ENCODE assay signal across 19 cellular contexts in genomic region chr1:61174060-61174788, GRCh38.
DNase-seq lines count a peak whose midpoint lies in the region; ATAC-seq and TF ChIP-seq lines count a peak whose summit lies in the region.
"Had no signal": no experiment of that assay in that cellular context is flagged by ENCODE, and none has a peak within 500 bp of the region (broad histone marks: within the 10 kb centered on the region; RNA-seq: fewer than 3 reads in every experiment).

No MANE protein-coding gene starts in this region.

- no peak for TF ChIP-seq CTCF in glutamatergic neuron (IDR thresholded peaks at IDR 0.05; ENCODE audit: partially characterized antibody, unreplicated experiment)

- no peak overlapping the region for H3K4me3 Mint-ChIP-seq in glutamatergic neuron (ENCODE audit: unreplicated experiment)
- H3K4me3 Mint-ChIP-seq in activated CD4-positive, alpha-beta T cell treated with anti-CD3 and anti-CD28 coated beads for 36 hours: no peak overlapping the region
- H3K4me3 Mint-ChIP-seq: activated CD4-positive, alpha-beta T cell treated with anti-CD3 and anti-CD28 coated beads, Interleukin-2, amount 10 ng/mL, durations not matched to agents 24 days and 14 days; activated naive CD8-positive, alpha-beta T cell treated with anti-CD3 and anti-CD28 coated beads for 36 hours; CD14-positive monocyte; central memory CD8-positive, alpha-beta T cell had no signal

- H3K27ac Mint-ChIP-seq in glutamatergic neuron (ENCODE audit: unreplicated experiment): peak overlapping the region; percentile 7
- H3K27ac Mint-ChIP-seq in activated CD4-positive, alpha-beta T cell treated with anti-CD3 and anti-CD28 coated beads for 36 hours: no peak overlapping the region
- H3K27ac Mint-ChIP-seq: activated CD4-positive, alpha-beta T cell treated with anti-CD3 and anti-CD28 coated beads, Interleukin-2, amount 10 ng/mL, durations not matched to agents 24 days and 14 days; activated naive CD8-positive, alpha-beta T cell treated with anti-CD3 and anti-CD28 coated beads for 36 hours; stimulated activated naive CD8-positive, alpha-beta T cell treated with anti-CD3 and anti-CD28 coated beads, Interleukin-15, amount 100 ng/mL, for 72 hours had no signal

- CTCF ChIA-PET in activated CD4-positive, alpha-beta T cell treated with anti-CD3 and anti-CD28 coated beads for 36 hours (lab: Charles Lee): interaction anchor here (0.6 to 1.6 kb wide), 2 partner anchors 58 to 70 kb away, joined by 3 read pairs; no protein-coding TSS in a partner anchor

- POLR2A ChIA-PET in activated CD4-positive, alpha-beta T cell treated with anti-CD3 and anti-CD28 coated beads for 36 hours (lab: Charles Lee): no interaction called here

- peak overlapping the region; percentile 47 for H3K27ac ChIP-seq in temporal lobe (ENCODE audit: low read depth, low read length)
- H3K27ac ChIP-seq: epithelial cell of prostate had no signal

- DNase-seq in NCI-H2171 treated with DMSO at 0.1 percent for 48 hours (lab: John Stamatoyannopoulos, UW): peak; percentile 54
- DNase-seq in NCI-H2171 (lab: John Stamatoyannopoulos, UW): no peak
- peak; percentile 71 for DNase-seq in OCI-M1 (lab: John Stamatoyannopoulos, UW)
- DNase-seq in glutamatergic neuron: no peak
- no peak for DNase-seq in dedifferentiated amniotic fluid mesenchymal stem cell (ENCODE audit: extremely low spot score)
- DNase-seq in activated CD4-positive, alpha-beta T cell treated with anti-CD3 and anti-CD28 coated beads for 36 hours: no peak
- no peak for DNase-seq in left colon
- DNase-seq: 8988T; activated CD4-positive, alpha-beta T cell treated with anti-CD3 and anti-CD28 coated beads, Interleukin-2, amount 10 ng/mL, durations not matched to agents 24 days and 14 days; activated naive CD8-positive, alpha-beta T cell treated with anti-CD3 and anti-CD28 coated beads for 36 hours; islet precursor cell; NCI-H2029 treated with DMSO at 0.1 percent for 48 hours; NCI-H82; SHP77; stimulated activated naive CD8-positive, alpha-beta T cell treated with anti-CD3 and anti-CD28 coated beads, Interleukin-15, amount 100 ng/mL, for 72 hours had no signal

- no peaks in the 10 kb centered on the region for H3K36me3 Mint-ChIP-seq in glutamatergic neuron (ENCODE audit: unreplicated experiment)
- no peaks in the 10 kb centered on the region for H3K36me3 Mint-ChIP-seq in activated CD4-positive, alpha-beta T cell treated with anti-CD3 and anti-CD28 coated beads for 36 hours (ENCODE audit: low read depth)
- H3K36me3 Mint-ChIP-seq: activated naive CD8-positive, alpha-beta T cell treated with anti-CD3 and anti-CD28 coated beads for 36 hours had no signal

- H3K4me1 Mint-ChIP-seq in glutamatergic neuron (ENCODE audit: low read depth, unreplicated experiment): peaks cover 32% of the 10 kb centered on the region
- no peaks in the 10 kb centered on the region for H3K4me1 Mint-ChIP-seq in activated CD4-positive, alpha-beta T cell treated with anti-CD3 and anti-CD28 coated beads for 36 hours
- H3K4me1 Mint-ChIP-seq: activated CD4-positive, alpha-beta T cell treated with anti-CD3 and anti-CD28 coated beads, Interleukin-2, amount 10 ng/mL, durations not matched to agents 24 days and 14 days; CD14-positive monocyte; central memory CD8-positive, alpha-beta T cell had no signal

- no peaks in the 10 kb centered on the region for H3K9me3 Mint-ChIP-seq in glutamatergic neuron (ENCODE audit: unreplicated experiment)
- H3K9me3 Mint-ChIP-seq in activated CD4-positive, alpha-beta T cell treated with anti-CD3 and anti-CD28 coated beads for 36 hours (ENCODE audit: low read depth): no peaks in the 10 kb centered on the region
- H3K9me3 Mint-ChIP-seq: activated CD4-positive, alpha-beta T cell treated with anti-CD3 and anti-CD28 coated beads, Interleukin-2, amount 10 ng/mL, durations not matched to agents 24 days and 14 days; activated naive CD8-positive, alpha-beta T cell treated with anti-CD3 and anti-CD28 coated beads for 36 hours; CD14-positive monocyte; central memory CD8-positive, alpha-beta T cell; stimulated activated naive CD8-positive, alpha-beta T cell treated with anti-CD3 and anti-CD28 coated beads, Interleukin-15, amount 100 ng/mL, for 72 hours had no signal

- no peak for ATAC-seq in activated CD4-positive, alpha-beta T cell treated with anti-CD3 and anti-CD28 coated beads for 36 hours
- no peak for ATAC-seq in left colon
- ATAC-seq: stimulated activated naive CD8-positive, alpha-beta T cell treated with anti-CD3 and anti-CD28 coated beads, Interleukin-15, amount 100 ng/mL, for 72 hours had no signal

- intact Hi-C loops in activated CD4-positive, alpha-beta T cell treated with anti-CD3 and anti-CD28 coated beads for 36 hours (cut with DNase I, micrococcal nuclease): no loop called here
- intact Hi-C loops in left colon (cut with DNase I, micrococcal nuclease): no loop called here

- no peaks in the 10 kb centered on the region for H3K27me3 Mint-ChIP-seq in glutamatergic neuron (ENCODE audit: unreplicated experiment)
- H3K27me3 Mint-ChIP-seq in activated CD4-positive, alpha-beta T cell treated with anti-CD3 and anti-CD28 coated beads for 36 hours: peaks cover 1% of the 10 kb centered on the region
- H3K27me3 Mint-ChIP-seq: activated naive CD8-positive, alpha-beta T cell treated with anti-CD3 and anti-CD28 coated beads for 36 hours; central memory CD8-positive, alpha-beta T cell; stimulated activated naive CD8-positive, alpha-beta T cell treated with anti-CD3 and anti-CD28 coated beads, Interleukin-15, amount 100 ng/mL, for 72 hours had no signal

Comparison
In these comparisons a context has a peak if more than half of its experiments do, and no peak if none do; other contexts are left out.
1. DNase-seq: peak in NCI-H2171 treated with DMSO at 0.1 percent for 48 hours (single experiment) and OCI-M1 (single experiment); none in NCI-H2171 (single experiment), glutamatergic neuron (single experiment), dedifferentiated amniotic fluid mesenchymal stem cell (single experiment), activated CD4-positive, alpha-beta T cell treated with anti-CD3 and anti-CD28 coated beads for 36 hours (single experiment) and left colon (0 of 2).